ENCODE assay signal across 7 cellular contexts in the genomic region with DNA sequence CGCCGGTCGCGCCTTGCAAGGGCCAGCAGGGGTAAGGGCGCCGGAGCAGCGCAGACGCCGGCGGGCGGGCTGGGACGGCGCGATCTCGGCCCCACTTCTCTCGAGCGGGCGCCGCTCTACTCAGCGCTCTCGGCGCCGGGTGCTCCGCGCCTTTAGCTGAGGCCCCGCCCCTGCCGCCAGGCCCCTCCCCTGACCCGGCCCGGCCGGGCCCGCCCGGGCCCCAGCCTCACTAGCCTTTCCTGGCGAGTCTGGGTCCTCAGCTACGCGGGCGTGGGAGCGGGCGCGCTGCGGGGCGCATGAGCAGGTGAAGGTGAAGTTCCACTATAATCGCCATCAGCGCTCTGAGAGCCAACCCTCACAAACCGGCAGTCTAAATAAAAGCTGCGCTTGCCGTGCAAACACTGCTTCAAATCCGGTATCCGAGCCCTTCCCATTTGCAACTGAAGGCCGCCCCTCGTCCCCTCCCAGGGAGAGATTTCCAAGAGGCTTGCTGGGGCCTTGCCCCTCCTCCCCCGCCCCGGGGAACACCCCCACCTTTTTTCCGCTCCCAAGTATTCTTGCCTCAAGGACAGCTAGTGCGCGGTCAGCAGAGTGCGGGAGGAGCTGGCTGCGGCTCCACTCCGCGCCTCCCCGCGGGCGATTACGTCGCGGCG. TPM values are rescaled to one million over a fixed set of nuclear protein-coding genes. Genes with fewer than 3 reads are reported as not detected.
DNase-seq lines count a peak whose midpoint lies in the region; ATAC-seq, FAIRE-seq and TF ChIP-seq lines count a peak whose summit lies in the region.

A gene with protein sequence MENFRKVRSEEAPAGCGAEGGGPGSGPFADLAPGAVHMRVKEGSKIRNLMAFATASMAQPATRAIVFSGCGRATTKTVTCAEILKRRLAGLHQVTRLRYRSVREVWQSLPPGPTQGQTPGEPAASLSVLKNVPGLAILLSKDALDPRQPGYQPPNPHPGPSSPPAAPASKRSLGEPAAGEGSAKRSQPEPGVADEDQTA (minus strand): TSS at position 125 of the 653 bp plus-strand sequence. CDS start 189 bp downstream, outside the sequence.

- FAIRE-seq in GM18507 (lab: Jason Lieb, UNC), result no peak

- WGBS in right lobe of liver (ENCODE audit: insufficient coverage, low coverage, low lambda C conversion rate, missing lambda C conversion rate), result 0% methylated on average over 2 of the region's 66 CpGs

- intact Hi-C loops in right lobe of liver (cut with DNase I), result no loop called here

- peak within 1 kb of the TSS; percentile 54 to 64 (median 55) for H3K4me3 ChIP-seq in right lobe of liver

- no peaks in the 10 kb centered on the region for H3K36me3 ChIP-seq in right lobe of liver

- peaks cover 0 to 18% (median 0%) of the 10 kb centered on the region in 4 donors for H3K4me1 ChIP-seq in right lobe of liver

- no peak for TF ChIP-seq CTCF in right lobe of liver (IDR thresholded peaks at IDR 0.05)

- H3K9me3 ChIP-seq in right lobe of liver, result no peaks in the 10 kb centered on the region

- DNase-seq in GM18507 (ENCODE audit: extremely low spot score, insufficient read length, low read depth) (peak; percentile 75), NCI-H2171 treated with DMSO at 0.1 percent for 48 hours (lab: John Stamatoyannopoulos, UW) (peak; percentile 47), ecto neural progenitor cell (ENCODE audit: low spot score) (peak; percentile 88), right lobe of liver (peak; percentile 83 to 88 (median 85))
- peak; percentile 63 to 65 for DNase-seq in activated CD4-positive, alpha-beta T cell treated with anti-CD3 and anti-CD28 coated beads, Interleukin-2, amount 50 U/mL, for 4 hours
- DNase-seq in stimulated activated CD4-positive, alpha-beta T cell treated with anti-CD3 and anti-CD28 coated beads, Interleukin-4, amount 100 ng/mL, for 1 hour, result peak; percentile 78

- peak within 1 kb of the TSS; percentile 36 to 45 (median 37) for H3K27ac ChIP-seq in right lobe of liver

- H3K27me3 ChIP-seq in right lobe of liver, result peaks cover 0 to 6% of the 10 kb centered on the region in 2 donors

- peak; percentile 64 for TF ChIP-seq POLR2A in right lobe of liver (IDR thresholded peaks at IDR 0.05)

- ATAC-seq in HG02938 (IDR thresholded peaks at IDR 0.05; ENCODE audit: unreplicated experiment) (peak; percentile 69), right lobe of liver (peak; percentile 84 to 93 (median 90))

RNA-seq across cellular contexts. Expression of the gene that starts here (rescaled TPM):
- total RNA-seq in right lobe of liver, result 1 to 10 TPM; 1.5 to 8.5 (median 2.4) TPM

Comparison
In these comparisons a context has a peak if more than half of its experiments do, and no peak if none do; other contexts are left out.
1. Peak in every context shown above with its lines: DNase-seq, ATAC-seq, H3K4me3 ChIP-seq and H3K27ac ChIP-seq.